In genomic region chr15:73677146-73677607, GRCh38 we compare ENCODE assay signal across 8 cellular contexts. TPM values are rescaled to one million over a fixed set of nuclear protein-coding genes. Genes with fewer than 3 reads are reported as not detected.
DNase-seq lines count a peak whose midpoint lies in the region; ATAC-seq, FAIRE-seq and TF ChIP-seq lines count a peak whose summit lies in the region.

No MANE protein-coding gene starts in this region.

- H2AFZ ChIP-seq in HepG2 (ENCODE audit: low read length): no peak overlapping the region

- FAIRE-seq in HepG2 (lab: Jason Lieb, UNC): peak; percentile 92

- CTCF ChIA-PET in HepG2 (lab: Yijun Ruan, JAX; ENCODE audit: low intra/inter-chr PET ratio, low total read pairs): interaction anchor here (0.7 to 3.4 kb wide), 5 partner anchors 23 to 116 kb away, joined by 3 to 69 read pairs (median 7); no protein-coding TSS in a partner anchor

- DNase-seq in EH (ENCODE audit: low read depth) (peak; percentile 77), T-helper 22 cell (ENCODE audit: low read depth) (peak; percentile 18), cardiac fibroblast (ENCODE audit: low read depth in 2 of 2) (peak; percentile 78 to 82), HepG2 (ENCODE audit: low spot score) (peak; percentile 65), mesenteric fat pad (ENCODE audit: low spot score) (no peak)
- peak; percentile 65 for DNase-seq in stimulated activated CD8-positive, alpha-beta memory T cell treated with anti-CD3 and anti-CD28 coated beads, Interleukin-4, amount 100 ng/mL, for 48 hours

- H3K4me3 ChIP-seq in cardiac fibroblast (replicated peaks in 1 of 2; ENCODE audit: low read depth in 2 of 2, low read length in 2 of 2): no peak overlapping the region
- H3K4me3 ChIP-seq in HepG2 (replicated peaks in 1 of 3; ENCODE audit: insufficient read depth in 1 of 3, low read depth in 2 of 3, low read length in 3 of 3): no peak overlapping the region

- intact Hi-C loops in HepG2 (cut with micrococcal nuclease; ENCODE audit: unreplicated experiment): loop anchor here (1.0 kb wide), 2 partner anchors 23 to 28 kb away; no protein-coding TSS in a partner anchor

- H3K9me3 ChIP-seq in HepG2 (ENCODE audit: low read length): no peaks in the 10 kb centered on the region

- TF ChIP-seq CTCF in LNCAP (IDR thresholded peaks at IDR 0.05) (peak; percentile 79), cardiac fibroblast (IDR thresholded peaks at IDR 0.05; ENCODE audit: low read depth, low read length) (peak; percentile 88), HepG2 (CRISPR knock-in tag; IDR thresholded peaks at IDR 0.05) (peak; percentile 88)

- BruUV-seq in HepG2 (replicated peaks; lab: Mats Ljungman, UMichigan): no TSS peak

- H4K20me1 ChIP-seq in HepG2 (ENCODE audit: insufficient read depth, low read length): no peaks in the 10 kb centered on the region

- ATAC-seq in HepG2 (peak; percentile 92), GM21526 (IDR thresholded peaks at IDR 0.05; ENCODE audit: low FRiP score, unreplicated experiment) (no peak)

- 21% methylated on average over 4 of the region's 5 CpGs for WGBS in HepG2 (ENCODE audit: low lambda C conversion rate)

- H3K36me3 ChIP-seq in HepG2 (replicated peaks in 1 of 2; ENCODE audit: control insufficient read depth in 1 of 2, insufficient read depth in 2 of 2, low read length in 2 of 2): no peaks in the 10 kb centered on the region

- POLR2A ChIA-PET in HepG2 (lab: Yijun Ruan, JAX): no interaction called here

- no peaks in the 10 kb centered on the region for H3K79me2 ChIP-seq in HepG2 (ENCODE audit: insufficient read depth, low read length)

- peak; percentile 53; the same call in 1 of the 2 replicates for TF ChIP-seq RAD21 in HepG2 (CRISPR knock-in tag; IDR thresholded peaks at IDR 0.05)

- in situ Hi-C loops in HepG2 (cut with HindIII; ENCODE audit: extremely low pct_ligation_motif_present, low pct_unique_long_range_greater_than_20kb): no loop called here

- peaks cover 3% of the 10 kb centered on the region; the same call in 1 of the 2 replicates for H3K4me1 ChIP-seq in HepG2 (ENCODE audit: insufficient read depth, low read length)

- H3K27ac ChIP-seq in HepG2 (ENCODE audit: extremely low read length, insufficient read depth, low read length): no peak overlapping the region

- 0 out of 2 replicates have a peak overlapping the region, but pooled peaks have one; percentile 31 for H3K4me2 ChIP-seq in HepG2 (ENCODE audit: low read depth, low read length)

- H3K27me3 ChIP-seq in HepG2 (ENCODE audit: control insufficient read depth in 1 of 2, insufficient read depth in 2 of 2, low read length in 2 of 2): peaks cover 0 to 33% of the 10 kb centered on the region in 2 experiments; a peak in 3 of 5 replicates

- no peak overlapping the region for H3K9ac ChIP-seq in HepG2 (ENCODE audit: insufficient read depth, low read depth, low read length)

- no peak for TF ChIP-seq POLR2A in HepG2 (IDR thresholded peaks at IDR 0.05; ENCODE audit: insufficient read depth in 1 of 2, low read depth in 2 of 2, low read length in 2 of 2)

- no peak for TF ChIP-seq EP300 in HepG2 (IDR thresholded peaks at IDR 0.05; ENCODE audit: low read depth in 2 of 2, low read length in 2 of 2)
- no peak for TF ChIP-seq EP300 in HepG2 (CRISPR knock-in tag; IDR thresholded peaks at IDR 0.05; ENCODE audit: borderline replicate concordance)

TF ChIP-seq in HepG2, 621 proteins besides CTCF, POLR2A, EP300 and RAD21 (continues in another document):
- peak; percentile 25; the same call in 1 of the 2 replicates for TF ChIP-seq ZNF274 (CRISPR knock-in tag; IDR thresholded peaks at IDR 0.05)

RNA-seq across cellular contexts. Expression of gene CD276, which starts 7.0 kb away (rescaled TPM):
- 32.4 and 55.2 TPM in 2 replicates for total RNA-seq in HepG2 (2016; rRNA removed; fragmentation: Illumina TruSeq; extraction: Trizol)
- total RNA-seq in HepG2 (2016; cell fraction: cytosol; rRNA removed; fragmentation: Illumina TruSeq; extraction: Trizol; ENCODE audit: low read depth): 16.9 and 18.3 TPM in 2 replicates
- 24.4 and 61.0 TPM in 2 replicates for total RNA-seq in HepG2 (2016; cell fraction: insoluble cytoplasmic fraction; rRNA removed; fragmentation: Illumina TruSeq; extraction: Trizol)
- total RNA-seq in HepG2 (2016; cell fraction: membrane; rRNA removed; fragmentation: Illumina TruSeq; extraction: Trizol): 46.3 and 47.7 TPM in 2 replicates
- total RNA-seq in HepG2 (2016; cell fraction: nucleus; rRNA removed; fragmentation: Illumina TruSeq; extraction: Trizol): 42.6 and 54.3 TPM in 2 replicates
- 24.6 and 28.0 TPM in 2 replicates for polyA plus RNA-seq in HepG2 (2011; rRNA removed)
- 15.5 and 19.6 TPM in 2 replicates for polyA plus RNA-seq in HepG2 (2011; cell fraction: cytosol; rRNA removed)
- polyA plus RNA-seq in HepG2 (2011; cell fraction: nucleus; rRNA removed): 50.4 and 51.5 TPM in 2 replicates
- polyA plus RNA-seq in HepG2 (2012): 33.8 and 47.0 TPM in 2 replicates
- polyA plus RNA-seq in HepG2 (2016; cell fraction: cytosol; fragmentation: Illumina TruSeq; extraction: Trizol; ENCODE audit: low read depth): 17.0 and 19.2 TPM in 2 replicates
- 38.5 and 39.5 TPM in 2 replicates for polyA plus RNA-seq in HepG2 (2016; cell fraction: insoluble cytoplasmic fraction; fragmentation: Illumina TruSeq; extraction: Trizol; ENCODE audit: low read depth)
- 40.0 and 45.8 TPM in 2 replicates for polyA plus RNA-seq in HepG2 (2016; cell fraction: membrane; fragmentation: Illumina TruSeq; extraction: Trizol; ENCODE audit: low read depth)
- 118 and 128 TPM in 2 replicates for polyA plus RNA-seq in HepG2 (2016; cell fraction: nucleus; fragmentation: Illumina TruSeq; extraction: Trizol; ENCODE audit: insufficient read depth, low read depth)
- polyA minus RNA-seq in HepG2 (2011; rRNA and poly(A)+ RNA removed; ENCODE audit: low replicate concordance): 41.0 and 52.9 TPM in 2 replicates
- polyA minus RNA-seq in HepG2 (2011; cell fraction: cytosol; rRNA and poly(A)+ RNA removed): 26.4 and 27.7 TPM in 2 replicates
- polyA minus RNA-seq in HepG2 (2011; cell fraction: nucleus; rRNA and poly(A)+ RNA removed): 17.9 TPM in 2 replicates
- 89.5 TPM for total RNA-seq in mesenteric fat pad

RNA-seq across cellular contexts. Expression of gene NPTN, which starts 44.0 kb away (rescaled TPM):
- total RNA-seq in HepG2 (2016; rRNA removed; fragmentation: Illumina TruSeq; extraction: Trizol): 57.7 and 110 TPM in 2 replicates
- 17.2 and 17.9 TPM in 2 replicates for total RNA-seq in HepG2 (2016; cell fraction: cytosol; rRNA removed; fragmentation: Illumina TruSeq; extraction: Trizol; ENCODE audit: low read depth)
- 51.8 and 113 TPM in 2 replicates for total RNA-seq in HepG2 (2016; cell fraction: insoluble cytoplasmic fraction; rRNA removed; fragmentation: Illumina TruSeq; extraction: Trizol)
- 34.2 and 36.6 TPM in 2 replicates for total RNA-seq in HepG2 (2016; cell fraction: membrane; rRNA removed; fragmentation: Illumina TruSeq; extraction: Trizol)
- total RNA-seq in HepG2 (2016; cell fraction: nucleus; rRNA removed; fragmentation: Illumina TruSeq; extraction: Trizol): 95.6 and 123 TPM in 2 replicates
- 77.8 and 78.0 TPM in 2 replicates for polyA plus RNA-seq in HepG2 (2011; rRNA removed)
- 52.1 and 63.6 TPM in 2 replicates for polyA plus RNA-seq in HepG2 (2011; cell fraction: cytosol; rRNA removed)
- 68.7 and 71.5 TPM in 2 replicates for polyA plus RNA-seq in HepG2 (2011; cell fraction: nucleus; rRNA removed)
- 70.7 and 70.9 TPM in 2 replicates for polyA plus RNA-seq in HepG2 (2012)
- polyA plus RNA-seq in HepG2 (2016; cell fraction: cytosol; fragmentation: Illumina TruSeq; extraction: Trizol; ENCODE audit: low read depth): 10.9 and 14.0 TPM in 2 replicates
- polyA plus RNA-seq in HepG2 (2016; cell fraction: insoluble cytoplasmic fraction; fragmentation: Illumina TruSeq; extraction: Trizol; ENCODE audit: low read depth): 47.9 and 59.8 TPM in 2 replicates
- polyA plus RNA-seq in HepG2 (2016; cell fraction: membrane; fragmentation: Illumina TruSeq; extraction: Trizol; ENCODE audit: low read depth): 19.8 and 23.6 TPM in 2 replicates
- 129 and 139 TPM in 2 replicates for polyA plus RNA-seq in HepG2 (2016; cell fraction: nucleus; fragmentation: Illumina TruSeq; extraction: Trizol; ENCODE audit: insufficient read depth, low read depth)
- polyA minus RNA-seq in HepG2 (2011; rRNA and poly(A)+ RNA removed; ENCODE audit: low replicate concordance): 43.9 and 90.7 TPM in 2 replicates
- polyA minus RNA-seq in HepG2 (2011; cell fraction: cytosol; rRNA and poly(A)+ RNA removed): 43.9 and 44.1 TPM in 2 replicates
- 87.2 and 106 TPM in 2 replicates for polyA minus RNA-seq in HepG2 (2011; cell fraction: nucleus; rRNA and poly(A)+ RNA removed)
- 70.1 TPM for total RNA-seq in mesenteric fat pad
